20 cellular contexts compared by ENCODE assay signal in genomic region chr15:67382723-67383122, GRCh38.
"Had no signal": no experiment of that assay in that cellular context is flagged by ENCODE, and none has a peak within 500 bp of the region (broad histone marks: within the 10 kb centered on the region; RNA-seq: fewer than 3 reads in every experiment).

No MANE protein-coding gene starts in this region.

- H3K4me2 ChIP-seq: hepatocyte had no signal

- H2AFZ ChIP-seq: hepatocyte had no signal

- ATAC-seq: naive thymus-derived CD4-positive, alpha-beta T cell; natural killer cell treated with Interleukin-12 subunit alpha and Interleukin-12 subunit beta and Interleukin-15 and Interleukin-18, amount 100 ng/mL, for 72 hours; right lobe of liver; stimulated activated memory B cell treated with anti-CD40 and anti-IgM and Interleukin-4, amounts not matched to agents 10 μg/mL and 1 μg/mL and 100 μg/mL, for 72 hours; stimulated activated naive CD8-positive, alpha-beta T cell treated with anti-CD3 and anti-CD28 coated beads, Interleukin-15, amount 100 ng/mL, for 72 hours had no signal

- H3K4me1 ChIP-seq: left ventricle myocardium inferior, right atrium auricular region, right lobe of liver, spleen, tibial nerve, upper lobe of left lung had no signal

- H3K79me2 ChIP-seq: hepatocyte had no signal

- H3K36me3 ChIP-seq: left ventricle myocardium inferior, ovary, right atrium auricular region, right lobe of liver, spleen, tibial nerve, upper lobe of left lung had no signal

- H3K27me3 ChIP-seq: hepatocyte, ovary, right atrium auricular region, right lobe of liver, tibial nerve, upper lobe of left lung had no signal

- H3K4me3 ChIP-seq: hepatocyte, left ventricle myocardium inferior, lung, ovary, right atrium auricular region, right lobe of liver, spleen, tibial nerve, upper lobe of left lung had no signal

- DNase-seq: islet precursor cell; left ventricle myocardium inferior; mesendoderm; naive thymus-derived CD4-positive, alpha-beta T cell; ovary; right lobe of liver; small intestine; spleen; stimulated activated CD4-positive, alpha-beta T cell treated with anti-CD3 and anti-CD28 coated beads, Interleukin-4, amount 100 ng/mL, for 4 hours; stimulated activated CD8-positive, alpha-beta memory T cell treated with anti-CD3 and anti-CD28 coated beads, Interleukin-4, amount 100 ng/mL, for 48 hours; stimulated activated naive CD4-positive, alpha-beta T cell treated with Interleukin-2 at 50 U/mL for 16 hours; stimulated activated naive CD8-positive, alpha-beta T cell treated with anti-CD3 and anti-CD28 coated beads, Interleukin-15, amount 100 ng/mL, for 72 hours; substantia nigra; upper lobe of left lung had no signal

- H3K9me3 ChIP-seq: left ventricle myocardium inferior, ovary, right atrium auricular region, right lobe of liver, spleen, tibial nerve, upper lobe of left lung had no signal

- FAIRE-seq: small intestine had no signal

- H3K27ac ChIP-seq: hepatocyte, left ventricle myocardium inferior, ovary, right atrium auricular region, right lobe of liver, spleen, tibial nerve, upper lobe of left lung had no signal
